15 cellular contexts compared by ENCODE assay signal in the genomic region with DNA sequence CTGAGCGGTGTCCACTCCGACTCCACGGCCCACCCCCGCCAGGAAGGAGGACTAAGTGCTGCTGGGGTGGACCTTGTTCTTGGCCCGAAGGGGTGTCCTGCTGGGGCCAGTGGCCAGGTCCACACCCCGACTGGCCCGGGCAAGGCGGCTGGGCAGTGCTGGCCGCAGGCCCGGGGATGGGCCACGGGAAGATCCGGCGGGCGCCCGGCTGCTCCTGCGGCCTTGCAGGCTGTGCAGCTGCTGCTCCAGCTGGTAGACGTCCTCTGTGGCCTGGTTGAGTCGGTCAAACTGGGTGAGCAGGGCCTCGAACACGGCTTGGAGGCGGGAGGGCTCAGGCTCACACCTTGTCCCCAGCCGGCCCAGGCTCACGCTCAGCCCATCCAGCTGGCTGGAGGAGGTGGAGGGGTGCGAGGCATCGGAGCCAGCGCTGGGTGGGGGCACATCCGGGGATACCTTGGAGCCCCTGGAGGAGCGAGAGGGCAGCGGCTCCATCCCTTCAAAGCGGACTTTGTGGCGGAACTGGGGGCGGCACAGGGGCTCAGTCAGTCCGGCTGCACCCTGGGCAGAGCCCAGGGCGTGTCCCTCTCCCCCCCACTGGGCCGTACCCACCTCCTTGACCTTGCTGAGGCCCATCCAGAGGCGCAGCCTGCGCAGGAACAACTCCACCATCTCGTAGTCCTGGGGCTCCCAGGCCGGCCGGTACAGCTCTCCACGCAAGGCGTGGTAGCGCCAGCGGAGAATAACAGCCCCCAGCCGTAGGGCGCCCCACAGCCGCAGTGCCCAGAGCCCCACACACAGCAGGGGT. TPM values are rescaled to one million over a fixed set of nuclear protein-coding genes. Genes with fewer than 3 reads are reported as not detected.
A peak's percentile ranks its signal among the peaks of the same experiment; 100 is the strongest.
DNase-seq lines count a peak whose midpoint lies in the region; ATAC-seq and TF ChIP-seq lines count a peak whose summit lies in the region.
"Had no signal": no experiment of that assay in that cellular context is flagged by ENCODE, and none has a peak within 500 bp of the region (broad histone marks: within the 10 kb centered on the region; RNA-seq: fewer than 3 reads in every experiment).

No MANE protein-coding gene starts in this region.

- DNase-seq in adrenal gland = peak in 6 of 7 donors; percentile 52 to 74 (median 59)
- DNase-seq in hepatocyte (ENCODE audit: low spot score) = peak; percentile 7
- DNase-seq in prostate gland (ENCODE audit: low spot score) = no peak
- no peak for DNase-seq in activated CD4-positive, alpha-beta T cell treated with anti-CD3 and anti-CD28 coated beads for 4 hours
- no peak for DNase-seq in GM03348 (ENCODE audit: low spot score)
- DNase-seq: activated CD8-positive, alpha-beta T cell treated with anti-CD3 and anti-CD28 coated beads, Interleukin-2, amount 10 ng/mL, durations not matched to agents 7 days and 5 days; CD8-positive, alpha-beta memory T cell; erythroblast; midbrain; NCI-H2171; T-helper 1 cell; WERI-Rb-1 had no signal

- peaks cover 97% of the 10 kb centered on the region for H3K36me3 ChIP-seq in BLaER1
- peaks cover 0 to 88% of the 10 kb centered on the region in 2 donors for H3K36me3 ChIP-seq in adrenal gland (replicated peaks in 1 of 2)
- no peaks in the 10 kb centered on the region for H3K36me3 ChIP-seq in hepatocyte (replicated peaks; ENCODE audit: insufficient read depth, low read depth)
- peaks cover 3 to 39% of the 10 kb centered on the region in 2 donors for H3K36me3 ChIP-seq in prostate gland

- H3K9me3 ChIP-seq in BLaER1 (no peaks in the 10 kb centered on the region), adrenal gland (replicated peaks in 1 of 3) (no peaks in the 10 kb centered on the region), hepatocyte (ENCODE audit: low read depth) (no peaks in the 10 kb centered on the region), prostate gland (no peaks in the 10 kb centered on the region)

- H3K9ac ChIP-seq in BLaER1 = no peak overlapping the region

- H2AFZ ChIP-seq in hepatocyte = no peak overlapping the region

- no peaks in the 10 kb centered on the region for H3K9me2 ChIP-seq in hepatocyte (replicated peaks; ENCODE audit: insufficient read depth)

- intact Hi-C loops in adrenal gland (cut with DNase I) (no loop called here), prostate gland (cut with DNase I) (no loop called here)

- H3K4me1 ChIP-seq in BLaER1 (peaks cover 46% of the 10 kb centered on the region), adrenal gland (replicated peaks in 1 of 2) (peaks cover 0 to 13% of the 10 kb centered on the region in 2 donors), hepatocyte (ENCODE audit: insufficient read depth) (peaks cover 9% of the 10 kb centered on the region), prostate gland (replicated peaks) (peaks cover 31% of the 10 kb centered on the region)

- H3K4me3 ChIP-seq in BLaER1 (no peak overlapping the region), adrenal gland (no peak overlapping the region), hepatocyte (no peak overlapping the region), prostate gland (no peak overlapping the region)

- no peak for TF ChIP-seq POLR2A in adrenal gland (IDR thresholded peaks at IDR 0.05)
- no peak for TF ChIP-seq POLR2A in prostate gland (IDR thresholded peaks at IDR 0.05)

- 74 to 85% (median 79%) methylated on average over 27 to 47 of the region's 47 CpGs for WGBS in adrenal gland, 4 donors
- 98% methylated on average over 44 of the region's 47 CpGs for WGBS in hepatocyte (ENCODE audit: low lambda C conversion rate, missing lambda C conversion rate)
- 85% methylated on average over 45 of the region's 47 CpGs for WGBS in prostate gland

- H3K27me3 ChIP-seq in BLaER1 = no peaks in the 10 kb centered on the region
- H3K27me3 ChIP-seq in adrenal gland = no peaks in the 10 kb centered on the region
- no peaks in the 10 kb centered on the region for H3K27me3 ChIP-seq in hepatocyte
- no peaks in the 10 kb centered on the region for H3K27me3 ChIP-seq in prostate gland (replicated peaks; ENCODE audit: insufficient read depth)

- H3K4me2 ChIP-seq in BLaER1 (no peak overlapping the region), hepatocyte (peak overlapping the region; percentile 79)

- H3K79me2 ChIP-seq in hepatocyte = no peaks in the 10 kb centered on the region

- H4K20me1 ChIP-seq in BLaER1 (peaks cover 55% of the 10 kb centered on the region), hepatocyte (ENCODE audit: insufficient read depth, poor library complexity, severe bottlenecking) (peaks cover 7% of the 10 kb centered on the region)

- ATAC-seq in HG02678 (IDR thresholded peaks at IDR 0.05; ENCODE audit: unreplicated experiment) (no peak), GM21619 (IDR thresholded peaks at IDR 0.05; ENCODE audit: unreplicated experiment) (no peak)
- ATAC-seq: activated CD8-positive, alpha-beta T cell treated with anti-CD3 and anti-CD28 coated beads, Interleukin-2, amount 10 ng/mL, durations not matched to agents 7 days and 5 days had no signal

- no peak for TF ChIP-seq CTCF in adrenal gland (IDR thresholded peaks at IDR 0.05)
- TF ChIP-seq CTCF in hepatocyte (IDR thresholded peaks at IDR 0.05; ENCODE audit: poor library complexity) = no peak
- TF ChIP-seq CTCF in prostate gland (IDR thresholded peaks at IDR 0.05) = no peak

- peak overlapping the region; percentile 44; the same call in 1 of the 2 replicates for H3K27ac ChIP-seq in BLaER1
- H3K27ac ChIP-seq in adrenal gland = peak overlapping the region in 4 of 5 donors; percentile 60 to 86 (median 60)
- peak overlapping the region; percentile 66 for H3K27ac ChIP-seq in hepatocyte
- H3K27ac ChIP-seq in prostate gland = peak overlapping the region; percentile 69 to 77
- H3K27ac ChIP-seq: WERI-Rb-1 had no signal

RNA-seq across cellular contexts. Expression of a gene that starts 42.1 kb away (rescaled TPM):
- total RNA-seq in adrenal gland (100 to 1,000 TPM in 2 of 8 donors, 10 to 100 TPM in 6; 44.7 to 148 (median 92.6) TPM), hepatocyte (39.5 and 41.8 TPM in 2 replicates), prostate gland (100 to 1,000 TPM in 1 of 2 donors, 10 to 100 TPM in 1; 86.3 to 168 TPM)
- polyA plus RNA-seq in adrenal gland (100 to 1,000 TPM in 2 of 3 donors, 10 to 100 TPM in 1; 56.9 to 333 (median 105) TPM), hepatocyte (78.7 and 113 TPM in 2 replicates)

RNA-seq across cellular contexts. Expression of a gene that starts 42.2 kb away (rescaled TPM):
- 10 to 100 TPM in 6 of 8 donors, 1 to 10 TPM in 2; 7.9 to 29.3 (median 14.4) TPM for total RNA-seq in adrenal gland
- 10 to 100 TPM in 2 of 3 donors, 1 to 10 TPM in 1; 1.5 to 36.6 (median 34.3) TPM for polyA plus RNA-seq in adrenal gland
- 19.6 and 20.2 TPM in 2 replicates for total RNA-seq in hepatocyte
- polyA plus RNA-seq in hepatocyte = 23.4 and 28.5 TPM in 2 replicates
- total RNA-seq in prostate gland = 10 to 100 TPM; 16.4 to 24.9 TPM

RNA-seq across cellular contexts. Expression of a gene that starts 45.8 kb away (rescaled TPM):
- total RNA-seq in adrenal gland (100 to 1,000 TPM in 5 of 8 donors, 10 to 100 TPM in 3; 43.5 to 145 (median 104) TPM), hepatocyte (40.2 and 60.6 TPM in 2 replicates), prostate gland (100 to 1,000 TPM; 205 to 349 TPM)
- polyA plus RNA-seq in adrenal gland (100 to 1,000 TPM in 2 of 3 donors, 1 to 10 TPM in 1; 9.2 to 359 (median 104) TPM), hepatocyte (35.9 and 49.3 TPM in 2 replicates)

RNA-seq across cellular contexts. Expression of a gene that starts 58.5 kb away (rescaled TPM):
- total RNA-seq in adrenal gland (1 to 10 TPM in 6 of 8 donors, not detected in 2; 1.0 to 4.1 (median 1.8) TPM), hepatocyte (4.1 and 8.3 TPM in 2 replicates), prostate gland (1 to 10 TPM; 1.8 to 5.1 TPM)
- polyA plus RNA-seq in adrenal gland (10 to 100 TPM in 1 of 3 donors, 1 to 10 TPM in 1, under 1 TPM in 1; 0.46 to 23.1 (median 6.7) TPM), hepatocyte (11.3 and 15.0 TPM in 2 replicates)

Comparison
In these comparisons a context has a peak if more than half of its experiments do, and no peak if none do; other contexts are left out.
1. DNase-seq: peak in adrenal gland (6 of 7) and hepatocyte (single experiment); none in prostate gland (single experiment), activated CD4-positive, alpha-beta T cell treated with anti-CD3 and anti-CD28 coated beads for 4 hours (0 of 2) and GM03348 (single experiment).
2. Peak in every context shown above with its lines, with median percentiles within 50 percentile points of each other: H3K27ac ChIP-seq.